1 cellular context compared by ENCODE assay signal in the genomic region with DNA sequence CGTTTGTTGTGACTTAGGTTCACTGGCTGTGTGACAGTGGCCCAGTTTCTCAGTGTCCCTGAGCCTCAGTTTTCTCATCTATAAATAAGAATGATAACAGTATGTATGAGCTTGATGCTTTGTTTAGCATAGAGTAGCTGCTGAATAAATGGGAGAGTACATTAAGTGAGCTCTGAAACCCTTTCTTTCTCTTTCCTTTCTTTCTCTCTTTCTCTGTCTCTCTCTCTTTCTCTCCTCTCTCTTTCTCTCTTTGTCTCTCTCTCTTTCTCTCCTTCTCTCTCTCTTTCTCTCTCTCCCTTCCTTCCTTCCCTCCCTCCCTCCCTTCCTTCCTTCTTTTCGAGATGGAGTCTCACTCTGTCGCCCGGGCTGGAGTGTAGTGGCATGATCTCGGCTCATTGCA.
TF ChIP-seq lines count a peak whose summit lies in the region.

No MANE protein-coding gene starts in this region.

TF ChIP-seq in A549, 52 proteins besides CTCF, POLR2A, EP300 and RAD21:
- TF ChIP-seq PBX3 (IDR thresholded peaks at IDR 0.05), result no peak
- no peak for TF ChIP-seq HOXA7 (CRISPR knock-in tag; IDR thresholded peaks at IDR 0.05)
- TF ChIP-seq SREBF2 (IDR thresholded peaks at IDR 0.05), result no peak
- TF ChIP-seq HOXB5 (CRISPR knock-in tag; IDR thresholded peaks at IDR 0.05), result no peak
- no peak for TF ChIP-seq FOSL2 (IDR thresholded peaks at IDR 0.05)
- TF ChIP-seq FOSL2 (CRISPR knock-in tag; IDR thresholded peaks at IDR 0.05), result no peak
- TF ChIP-seq RCOR1 (IDR thresholded peaks at IDR 0.05; ENCODE audit: low read depth, low read length), result no peak
